1 cellular context compared by ENCODE assay signal in the genomic region with DNA sequence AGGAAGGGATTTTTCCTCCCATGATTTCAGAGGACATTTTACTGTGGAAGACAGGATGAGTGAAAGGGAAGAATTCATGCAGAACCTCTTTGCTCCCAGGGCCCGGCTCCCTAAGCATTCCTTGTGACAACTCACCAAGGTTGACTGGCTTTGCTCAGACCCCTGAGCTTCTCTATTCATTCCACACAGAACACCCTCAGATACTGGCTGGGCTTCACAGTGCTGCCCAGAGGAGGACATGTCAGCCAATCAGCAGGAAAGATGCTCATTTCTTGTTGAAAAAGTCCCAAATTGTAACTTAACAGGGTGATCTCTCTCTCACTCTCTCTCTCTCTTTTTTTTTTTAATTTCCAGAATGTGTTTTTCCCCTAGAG.
TF ChIP-seq lines count a peak whose summit lies in the region.

No MANE protein-coding gene starts in this region.

TF ChIP-seq in GM23338, 12 proteins besides CTCF, POLR2A, EP300 and RAD21 (continued from another document):
- TF ChIP-seq, protein P1, sequence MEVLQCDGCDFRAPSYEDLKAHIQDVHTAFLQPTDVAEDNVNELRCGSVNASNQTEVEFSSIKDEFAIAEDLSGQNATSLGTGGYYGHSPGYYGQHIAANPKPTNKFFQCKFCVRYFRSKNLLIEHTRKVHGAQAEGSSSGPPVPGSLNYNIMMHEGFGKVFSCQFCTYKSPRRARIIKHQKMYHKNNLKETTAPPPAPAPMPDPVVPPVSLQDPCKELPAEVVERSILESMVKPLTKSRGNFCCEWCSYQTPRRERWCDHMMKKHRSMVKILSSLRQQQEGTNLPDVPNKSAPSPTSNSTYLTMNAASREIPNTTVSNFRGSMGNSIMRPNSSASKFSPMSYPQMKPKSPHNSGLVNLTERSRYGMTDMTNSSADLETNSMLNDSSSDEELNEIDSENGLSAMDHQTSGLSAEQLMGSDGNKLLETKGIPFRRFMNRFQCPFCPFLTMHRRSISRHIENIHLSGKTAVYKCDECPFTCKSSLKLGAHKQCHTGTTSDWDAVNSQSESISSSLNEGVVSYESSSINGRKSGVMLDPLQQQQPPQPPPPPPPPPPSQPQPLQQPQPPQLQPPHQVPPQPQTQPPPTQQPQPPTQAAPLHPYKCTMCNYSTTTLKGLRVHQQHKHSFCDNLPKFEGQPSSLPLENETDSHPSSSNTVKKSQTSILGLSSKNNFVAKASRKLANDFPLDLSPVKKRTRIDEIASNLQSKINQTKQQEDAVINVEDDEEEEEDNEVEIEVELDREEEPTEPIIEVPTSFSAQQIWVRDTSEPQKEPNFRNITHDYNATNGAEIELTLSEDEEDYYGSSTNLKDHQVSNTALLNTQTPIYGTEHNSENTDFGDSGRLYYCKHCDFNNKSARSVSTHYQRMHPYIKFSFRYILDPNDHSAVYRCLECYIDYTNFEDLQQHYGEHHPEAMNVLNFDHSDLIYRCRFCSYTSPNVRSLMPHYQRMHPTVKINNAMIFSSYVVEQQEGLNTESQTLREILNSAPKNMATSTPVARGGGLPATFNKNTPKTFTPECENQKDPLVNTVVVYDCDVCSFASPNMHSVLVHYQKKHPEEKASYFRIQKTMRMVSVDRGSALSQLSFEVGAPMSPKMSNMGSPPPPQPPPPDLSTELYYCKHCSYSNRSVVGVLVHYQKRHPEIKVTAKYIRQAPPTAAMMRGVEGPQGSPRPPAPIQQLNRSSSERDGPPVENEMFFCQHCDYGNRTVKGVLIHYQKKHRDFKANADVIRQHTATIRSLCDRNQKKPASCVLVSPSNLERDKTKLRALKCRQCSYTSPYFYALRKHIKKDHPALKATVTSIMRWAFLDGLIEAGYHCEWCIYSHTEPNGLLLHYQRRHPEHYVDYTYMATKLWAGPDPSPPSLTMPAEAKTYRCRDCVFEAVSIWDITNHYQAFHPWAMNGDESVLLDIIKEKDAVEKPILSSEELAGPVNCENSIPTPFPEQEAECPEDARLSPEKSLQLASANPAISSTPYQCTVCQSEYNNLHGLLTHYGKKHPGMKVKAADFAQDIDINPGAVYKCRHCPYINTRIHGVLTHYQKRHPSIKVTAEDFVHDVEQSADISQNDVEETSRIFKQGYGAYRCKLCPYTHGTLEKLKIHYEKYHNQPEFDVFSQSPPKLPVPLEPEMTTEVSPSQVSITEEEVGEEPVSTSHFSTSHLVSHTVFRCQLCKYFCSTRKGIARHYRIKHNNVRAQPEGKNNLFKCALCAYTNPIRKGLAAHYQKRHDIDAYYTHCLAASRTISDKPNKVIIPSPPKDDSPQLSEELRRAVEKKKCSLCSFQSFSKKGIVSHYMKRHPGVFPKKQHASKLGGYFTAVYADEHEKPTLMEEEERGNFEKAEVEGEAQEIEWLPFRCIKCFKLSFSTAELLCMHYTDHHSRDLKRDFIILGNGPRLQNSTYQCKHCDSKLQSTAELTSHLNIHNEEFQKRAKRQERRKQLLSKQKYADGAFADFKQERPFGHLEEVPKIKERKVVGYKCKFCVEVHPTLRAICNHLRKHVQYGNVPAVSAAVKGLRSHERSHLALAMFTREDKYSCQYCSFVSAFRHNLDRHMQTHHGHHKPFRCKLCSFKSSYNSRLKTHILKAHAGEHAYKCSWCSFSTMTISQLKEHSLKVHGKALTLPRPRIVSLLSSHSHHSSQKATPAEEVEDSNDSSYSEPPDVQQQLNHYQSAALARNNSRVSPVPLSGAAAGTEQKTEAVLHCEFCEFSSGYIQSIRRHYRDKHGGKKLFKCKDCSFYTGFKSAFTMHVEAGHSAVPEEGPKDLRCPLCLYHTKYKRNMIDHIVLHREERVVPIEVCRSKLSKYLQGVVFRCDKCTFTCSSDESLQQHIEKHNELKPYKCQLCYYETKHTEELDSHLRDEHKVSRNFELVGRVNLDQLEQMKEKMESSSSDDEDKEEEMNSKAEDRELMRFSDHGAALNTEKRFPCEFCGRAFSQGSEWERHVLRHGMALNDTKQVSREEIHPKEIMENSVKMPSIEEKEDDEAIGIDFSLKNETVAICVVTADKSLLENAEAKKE (CRISPR knock-in tag; IDR thresholded peaks at IDR 0.05): no peak
- no peak for TF ChIP-seq EZH2phosphoT487 (IDR thresholded peaks at IDR 0.05; ENCODE audit: unreplicated experiment)
- no peak for TF ChIP-seq JUNB (IDR thresholded peaks at IDR 0.05; ENCODE audit: unreplicated experiment)
- TF ChIP-seq EZH2 (IDR thresholded peaks at IDR 0.05; ENCODE audit: low read depth, unreplicated experiment): no peak
- TF ChIP-seq NANOG (IDR thresholded peaks at IDR 0.05; ENCODE audit: borderline replicate concordance): no peak
- no peak for TF ChIP-seq ZNF114 (CRISPR knock-in tag; IDR thresholded peaks at IDR 0.05)
